In genomic region chr10:52004342-52004949, GRCh38 we compare ENCODE assay signal across 8 cellular contexts.
DNase-seq lines count a peak whose midpoint lies in the region; ATAC-seq, FAIRE-seq and TF ChIP-seq lines count a peak whose summit lies in the region.

No MANE protein-coding gene starts in this region.

- peak; percentile 80 to 81 for TF ChIP-seq CTCF in Caco-2 (IDR thresholded peaks at IDR 0.05; ENCODE audit: insufficient read depth in 1 of 2, low read depth in 1 of 2, low read length in 1 of 2, severe bottlenecking in 1 of 2, unreplicated experiment in 1 of 2)
- peak; percentile 3 for TF ChIP-seq CTCF in GM20000 (IDR thresholded peaks at IDR 0.05; ENCODE audit: extremely low read depth, missing control alignments)
- TF ChIP-seq CTCF in astrocyte (IDR thresholded peaks at IDR 0.05; ENCODE audit: insufficient read depth, low read depth, low read length): peak; percentile 80

- no peaks in the 10 kb centered on the region for H3K4me1 ChIP-seq in Caco-2
- no peaks in the 10 kb centered on the region for H3K4me1 ChIP-seq in astrocyte (ENCODE audit: insufficient read depth, low read length)

- H2AFZ ChIP-seq in astrocyte (ENCODE audit: low read depth, low read length): no peak overlapping the region

- 0 out of 2 replicates have a peak, but pooled peaks cover 5% of the 10 kb centered on the region for H3K9me3 ChIP-seq in Caco-2
- H3K9me3 ChIP-seq in astrocyte (ENCODE audit: insufficient read depth, low read depth, low read length): no peaks in the 10 kb centered on the region

- CTCF ChIA-PET in Caco-2 (lab: Charles Lee): interaction anchor here (0.6 to 1.1 kb wide), 4 partner anchors 168 to 996 kb away, joined by 3 read pairs; partner anchors contain the start of gene PRKG1

- H3K27ac Mint-ChIP-seq in Caco-2 (ENCODE audit: unreplicated experiment): no peak overlapping the region
- H3K27ac Mint-ChIP-seq in astrocyte (ENCODE audit: unreplicated experiment): no peak overlapping the region
- no peak overlapping the region for H3K27ac Mint-ChIP-seq in activated T-cell treated with anti-CD3 and anti-CD28 coated beads, Interleukin-2, amount 50 U/mL, for 72 hours

- intact Hi-C loops in Caco-2 (cut with micrococcal nuclease; ENCODE audit: unreplicated experiment): loop anchor here (1.0 kb wide), 4 partner anchors 127 to 941 kb away; no protein-coding TSS in a partner anchor

- H3K4me2 ChIP-seq in astrocyte (ENCODE audit: low read length): no peak overlapping the region

- no peaks in the 10 kb centered on the region for H3K36me3 ChIP-seq in Caco-2 (ENCODE audit: control insufficient read depth, insufficient read depth, low read length)
- H3K36me3 ChIP-seq in astrocyte (ENCODE audit: insufficient read depth, low read length): no peaks in the 10 kb centered on the region

- H3K4me3 Mint-ChIP-seq in Caco-2 (ENCODE audit: unreplicated experiment): no peak overlapping the region
- no peak overlapping the region for H3K4me3 Mint-ChIP-seq in astrocyte (ENCODE audit: unreplicated experiment)
- no peak overlapping the region for H3K4me3 Mint-ChIP-seq in activated T-cell treated with anti-CD3 and anti-CD28 coated beads, Interleukin-2, amount 50 U/mL, for 72 hours

- no TSS peak for BruUV-seq in Caco-2 (replicated peaks; lab: Mats Ljungman, UMichigan)

- H4K20me1 ChIP-seq in astrocyte (ENCODE audit: insufficient read depth, low read length): no peaks in the 10 kb centered on the region

- DNase-seq in Caco-2 (peak in 1 of 2 experiments; percentile 62), GM20000 (ENCODE audit: low spot score) (peak; percentile 27), Kasumi-1 (lab: John Stamatoyannopoulos, UW) (peak; percentile 77 to 88), astrocyte (ENCODE audit: low read depth) (peak; percentile 3), kidney glomerular epithelial cell (lab: John Stamatoyannopoulos, UW) (peak; percentile 28)
- DNase-seq in activated T-cell treated with anti-CD3 and anti-CD28 coated beads, Interleukin-2, amount 50 U/mL, for 72 hours: no peak
- no peak for DNase-seq in activated CD4-positive, alpha-beta T cell treated with anti-CD3 and anti-CD28 coated beads for 1 hour

- H3K9ac ChIP-seq in astrocyte (ENCODE audit: low read length): no peak overlapping the region

- POLR2A ChIA-PET in Caco-2 (lab: Charles Lee): no interaction called here

- ATAC-seq in activated T-cell treated with anti-CD3 and anti-CD28 coated beads, Interleukin-2, amount 50 U/mL, for 72 hours (replicated peaks in 1 of 2): no peak
- ATAC-seq in HG03521 (IDR thresholded peaks at IDR 0.05; ENCODE audit: unreplicated experiment): no peak

- no peaks in the 10 kb centered on the region for H3K36me3 Mint-ChIP-seq in Caco-2 (ENCODE audit: insufficient read depth, unreplicated experiment)
- H3K36me3 Mint-ChIP-seq in astrocyte (ENCODE audit: low read depth, unreplicated experiment): no peaks in the 10 kb centered on the region
- no peaks in the 10 kb centered on the region for H3K36me3 Mint-ChIP-seq in activated T-cell treated with anti-CD3 and anti-CD28 coated beads, Interleukin-2, amount 50 U/mL, for 72 hours (ENCODE audit: insufficient read depth in 2 of 2)

- H3K4me3 ChIP-seq in Caco-2 (ENCODE audit: low read depth, low read length) (no peak overlapping the region), astrocyte (ENCODE audit: insufficient read depth, low read depth, low read length) (no peak overlapping the region)

- H3K27me3 Mint-ChIP-seq in Caco-2 (ENCODE audit: insufficient read depth, unreplicated experiment): no peaks in the 10 kb centered on the region
- no peaks in the 10 kb centered on the region for H3K27me3 Mint-ChIP-seq in astrocyte (ENCODE audit: low read depth, unreplicated experiment)
- peaks cover 6% of the 10 kb centered on the region for H3K27me3 Mint-ChIP-seq in activated T-cell treated with anti-CD3 and anti-CD28 coated beads, Interleukin-2, amount 50 U/mL, for 72 hours (ENCODE audit: low read depth)

- no peak overlapping the region for H3K27ac ChIP-seq in astrocyte (ENCODE audit: low read depth, low read length)

- FAIRE-seq in astrocyte (lab: Jason Lieb, UNC): peak; percentile 73

- H3K27me3 ChIP-seq in Caco-2 (replicated peaks; ENCODE audit: control insufficient read depth, insufficient read depth, low read length): no peaks in the 10 kb centered on the region
- H3K27me3 ChIP-seq in astrocyte (ENCODE audit: insufficient read depth, low read length): no peaks in the 10 kb centered on the region

- H3K4me1 Mint-ChIP-seq in Caco-2 (ENCODE audit: low read depth, unreplicated experiment) (peaks cover 6% of the 10 kb centered on the region), astrocyte (ENCODE audit: low read depth, unreplicated experiment) (peaks cover 9% of the 10 kb centered on the region)
- H3K4me1 Mint-ChIP-seq in activated T-cell treated with anti-CD3 and anti-CD28 coated beads, Interleukin-2, amount 50 U/mL, for 72 hours (ENCODE audit: low read depth): no peaks in the 10 kb centered on the region

- H3K9me3 Mint-ChIP-seq in Caco-2 (ENCODE audit: unreplicated experiment): peaks cover 19% of the 10 kb centered on the region
- H3K9me3 Mint-ChIP-seq in astrocyte (ENCODE audit: unreplicated experiment): peaks cover 6% of the 10 kb centered on the region
- H3K9me3 Mint-ChIP-seq in activated T-cell treated with anti-CD3 and anti-CD28 coated beads, Interleukin-2, amount 50 U/mL, for 72 hours: peaks cover 2% of the 10 kb centered on the region in 2 donors

- H3K79me2 ChIP-seq in astrocyte (ENCODE audit: insufficient read depth, low read length): no peaks in the 10 kb centered on the region

Comparison
In these comparisons a context has a peak if more than half of its experiments do, and no peak if none do; other contexts are left out.
1. DNase-seq: peak in GM20000 (single experiment), Kasumi-1 (2 of 2), astrocyte (single experiment) and kidney glomerular epithelial cell (single experiment); none in activated T-cell treated with anti-CD3 and anti-CD28 coated beads, Interleukin-2, amount 50 U/mL, for 72 hours (0 of 2) and activated CD4-positive, alpha-beta T cell treated with anti-CD3 and anti-CD28 coated beads for 1 hour (single experiment).
2. CTCF ChIP-seq: peak in every context shown above with its lines; median percentile 80 in Caco-2; 80 in astrocyte; 3 in GM20000.